ENCODE assay signal across 2 cellular contexts in genomic region chr20:32763202-32763999, GRCh38.
TF ChIP-seq lines count a peak whose summit lies in the region.

No MANE protein-coding gene starts in this region.

TF ChIP-seq in Ishikawa, 13 proteins besides CTCF, POLR2A, EP300 and RAD21:
- no peak for TF ChIP-seq CEBPB (IDR thresholded peaks at IDR 0.05)
- 0 out of 2 replicates have a peak, but pooled peaks have one; percentile 25 for TF ChIP-seq ZBTB7A (IDR thresholded peaks at IDR 0.05; ENCODE audit: low read depth)
- TF ChIP-seq USF1 (IDR thresholded peaks at IDR 0.05) = no peak
- no peak for TF ChIP-seq TAF1 (IDR thresholded peaks at IDR 0.05; ENCODE audit: low read depth)
- TF ChIP-seq NFIC (IDR thresholded peaks at IDR 0.05) = no peak
- TF ChIP-seq TCF12 (IDR thresholded peaks at IDR 0.05; ENCODE audit: low read depth) = no peak

TF ChIP-seq in K562, 482 proteins besides CTCF, POLR2A, EP300 and RAD21 (continues in another document):
- TF ChIP-seq GABPB1 (CRISPR knock-in tag; IDR thresholded peaks at IDR 0.05) (peak; percentile 5; the same call in 1 of the 2 replicates), ZNF76 (CRISPR knock-in tag; IDR thresholded peaks at IDR 0.05; ENCODE audit: borderline replicate concordance) (peak; percentile 51; the same call in 1 of the 2 replicates), KDM5B (IDR thresholded peaks at IDR 0.05; ENCODE audit: insufficient replicate concordance, low read depth, low read length) (peak; percentile 26), ZNF764 (CRISPR knock-in tag; IDR thresholded peaks at IDR 0.05; ENCODE audit: low read depth) (no peak), L3MBTL2 (IDR thresholded peaks at IDR 0.05) (peak; percentile 45), ZNF395 (CRISPR knock-in tag; IDR thresholded peaks at IDR 0.05) (peak; percentile 12; the same call in 1 of the 2 replicates), ZNF165 (CRISPR knock-in tag; IDR thresholded peaks at IDR 0.05; ENCODE audit: borderline replicate concordance) (0 out of 2 replicates have a peak, but pooled peaks have one; percentile 50), MNT (conservative IDR thresholded peaks at IDR 0.05) (0 out of 4 replicates have a peak, but pooled peaks of 1 of the 2 experiments have one; percentile 33), CBX1 (IDR thresholded peaks at IDR 0.05; ENCODE audit: low read depth) (peak; percentile 75; the same call in 1 of the 2 replicates), RBM14 (IDR thresholded peaks at IDR 0.05; ENCODE audit: borderline replicate concordance, insufficient read depth, low read depth, low read length) (no peak), PML (IDR thresholded peaks at IDR 0.05; ENCODE audit: low read length) (0 out of 2 replicates have a peak, but pooled peaks have one; percentile 6), ZNF445 (CRISPR knock-in tag; IDR thresholded peaks at IDR 0.05; ENCODE audit: low read depth) (no peak), GATA2 (CRISPR knock-in tag; IDR thresholded peaks at IDR 0.05) (no peak), USF1 (CRISPR knock-in tag; IDR thresholded peaks at IDR 0.05) (0 out of 2 replicates have a peak, but pooled peaks have one; percentile 43), NR2C2 (CRISPR knock-in tag; IDR thresholded peaks at IDR 0.05) (0 out of 2 replicates have a peak, but pooled peaks have one; percentile 2), NR2C2 (tag; IDR thresholded peaks at IDR 0.05) (no peak), ZBTB9 (CRISPR knock-in tag; IDR thresholded peaks at IDR 0.05) (0 out of 2 replicates have a peak, but pooled peaks have one; percentile 22), CTBP1 (IDR thresholded peaks at IDR 0.05; ENCODE audit: borderline replicate concordance) (peak; percentile 31; the same call in 1 of the 2 replicates), ZNF24 (IDR thresholded peaks at IDR 0.05) (no peak), NUFIP1 (IDR thresholded peaks at IDR 0.05; ENCODE audit: partially characterized antibody) (peak; percentile 16), MAZ (CRISPR knock-in tag; conservative IDR thresholded peaks at IDR 0.05 in 1 of 2, IDR thresholded peaks at IDR 0.05 in 1 of 2) (peak in 1 of 2 experiments; percentile 34; a peak in 1 of 4 replicates), TFAP4 (CRISPR knock-in tag; IDR thresholded peaks at IDR 0.05; ENCODE audit: borderline replicate concordance) (peak; percentile 29; the same call in 1 of the 2 replicates), ATF4 (CRISPR knock-in tag; IDR thresholded peaks at IDR 0.05) (0 out of 2 replicates have a peak, but pooled peaks have one; percentile 44), RBFOX2 (IDR thresholded peaks at IDR 0.05; ENCODE audit: low read depth, low read length) (peak; percentile 70), PBX2 (CRISPR knock-in tag; IDR thresholded peaks at IDR 0.05; ENCODE audit: low read depth) (no peak), PBX2 (tag; conservative IDR thresholded peaks at IDR 0.05; ENCODE audit: low read depth) (no peak), UBTF (IDR thresholded peaks at IDR 0.05; ENCODE audit: borderline replicate concordance in 1 of 2, low read depth in 2 of 2, low read length in 2 of 2) (peak; percentile 69 to 75; a peak in 2 of 4 replicates), ZNF583 (CRISPR knock-in tag; IDR thresholded peaks at IDR 0.05) (peak; percentile 19; the same call in 1 of the 2 replicates), KLF10 (CRISPR knock-in tag; IDR thresholded peaks at IDR 0.05) (no peak), SP1 (CRISPR knock-in tag; IDR thresholded peaks at IDR 0.05) (peak; percentile 3; the same call in 1 of the 2 replicates), MLLT1 (IDR thresholded peaks at IDR 0.05) (0 out of 4 replicates have a peak, but pooled peaks of 1 of the 2 experiments have one; percentile 8), ARID4B (CRISPR knock-in tag; IDR thresholded peaks at IDR 0.05) (0 out of 2 replicates have a peak, but pooled peaks have one; percentile 21), ZNF740 (CRISPR knock-in tag; IDR thresholded peaks at IDR 0.05) (no peak), ZNF740 (tag; IDR thresholded peaks at IDR 0.05) (no peak), DACH1 (IDR thresholded peaks at IDR 0.05; ENCODE audit: partially characterized antibody) (peak; percentile 28)
